ENCODE assay signal across 22 cellular contexts in the genomic region with DNA sequence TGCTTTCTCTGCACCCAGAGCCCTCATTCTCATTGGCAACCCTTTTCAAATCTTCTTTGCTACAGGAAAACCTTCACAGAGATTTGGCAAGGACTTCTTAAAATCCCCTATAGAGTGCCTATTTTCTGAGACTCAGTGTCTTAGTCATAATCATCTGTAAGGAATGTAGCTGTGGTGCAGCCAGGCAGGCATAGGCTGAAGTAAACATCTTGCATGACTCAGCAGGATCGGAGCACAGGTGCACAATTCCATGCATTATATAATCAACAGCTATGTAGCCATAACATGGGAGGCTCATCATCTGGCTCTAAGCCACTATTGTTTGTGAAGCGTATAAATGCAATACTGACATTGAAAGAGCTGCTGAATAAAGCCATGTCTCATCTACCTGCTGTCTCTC.
A peak's percentile ranks its signal among the peaks of the same experiment; 100 is the strongest.
DNase-seq lines count a peak whose midpoint lies in the region; ATAC-seq and TF ChIP-seq lines count a peak whose summit lies in the region.
"Had no signal": no experiment of that assay in that cellular context is flagged by ENCODE, and none has a peak within 500 bp of the region (broad histone marks: within the 10 kb centered on the region; RNA-seq: fewer than 3 reads in every experiment).

No MANE protein-coding gene starts in this region.

- no peaks in the 10 kb centered on the region for H4K20me1 ChIP-seq in PC-3 (ENCODE audit: low read length)

- CTCF ChIA-PET in PC-3 (lab: Charles Lee), result no interaction called here
- CTCF ChIA-PET in activated CD4-positive, alpha-beta T cell treated with anti-CD3 and anti-CD28 coated beads, Interleukin-2, amount 10 ng/mL, durations not matched to agents 7 days and 5 days (lab: Charles Lee), result no interaction called here

- H3K9ac ChIP-seq in PC-3 (ENCODE audit: low read length), result no peak overlapping the region

- no peak overlapping the region for H3K4me3 Mint-ChIP-seq in activated CD4-positive, alpha-beta T cell treated with anti-CD3 and anti-CD28 coated beads, Interleukin-2, amount 10 ng/mL, durations not matched to agents 7 days and 5 days
- H3K4me3 Mint-ChIP-seq: B cell, CD14-positive monocyte had no signal

- no peaks in the 10 kb centered on the region for H3K36me3 Mint-ChIP-seq in activated CD4-positive, alpha-beta T cell treated with anti-CD3 and anti-CD28 coated beads, Interleukin-2, amount 10 ng/mL, durations not matched to agents 7 days and 5 days (ENCODE audit: low read depth)
- H3K36me3 Mint-ChIP-seq: CD14-positive monocyte had no signal

- no peak overlapping the region for H3K4me2 ChIP-seq in PC-3 (ENCODE audit: low read length)

- H3K27me3 ChIP-seq in PC-3 (ENCODE audit: low read length) (no peaks in the 10 kb centered on the region), WERI-Rb-1 (ENCODE audit: insufficient read depth, low read depth, severe bottlenecking) (no peaks in the 10 kb centered on the region)
- H3K27me3 ChIP-seq: Peyer's patch had no signal

- no peaks in the 10 kb centered on the region for H3K9me2 ChIP-seq in PC-3 (replicated peaks; ENCODE audit: low read length)

- H3K9me3 ChIP-seq in PC-3 (ENCODE audit: low read length) (no peaks in the 10 kb centered on the region), WERI-Rb-1 (ENCODE audit: severe bottlenecking) (no peaks in the 10 kb centered on the region)
- H3K9me3 ChIP-seq: Peyer's patch had no signal

- no peak overlapping the region for H3K4me3 ChIP-seq in PC-3 (ENCODE audit: low read length)
- no peak overlapping the region for H3K4me3 ChIP-seq in epithelial cell of esophagus (ENCODE audit: low read length)
- H3K4me3 ChIP-seq in WERI-Rb-1 (ENCODE audit: low read depth, low read length), result no peak overlapping the region
- H3K4me3 ChIP-seq: GM12878, Peyer's patch had no signal

- H3K36me3 ChIP-seq in PC-3 (ENCODE audit: low read depth, low read length), result no peaks in the 10 kb centered on the region
- no peaks in the 10 kb centered on the region for H3K36me3 ChIP-seq in WERI-Rb-1
- H3K36me3 ChIP-seq: Peyer's patch had no signal

- H3F3A ChIP-seq in PC-3 (ENCODE audit: low read length, unreplicated experiment), result no peaks in the 10 kb centered on the region

- POLR2A ChIA-PET in PC-3 (lab: Charles Lee; ENCODE audit: unreplicated experiment), result no interaction called here
- POLR2A ChIA-PET in activated CD4-positive, alpha-beta T cell treated with anti-CD3 and anti-CD28 coated beads, Interleukin-2, amount 10 ng/mL, durations not matched to agents 7 days and 5 days (lab: Charles Lee), result no interaction called here

- H3K9me3 Mint-ChIP-seq in activated CD4-positive, alpha-beta T cell treated with anti-CD3 and anti-CD28 coated beads, Interleukin-2, amount 10 ng/mL, durations not matched to agents 7 days and 5 days, result no peaks in the 10 kb centered on the region

- H3K27ac ChIP-seq in PC-3 (ENCODE audit: low read length) (no peak overlapping the region), WERI-Rb-1 (no peak overlapping the region)
- H3K27ac ChIP-seq: Peyer's patch had no signal

- no TSS peak for BruUV-seq in PC-3 (replicated peaks; lab: Mats Ljungman, UMichigan)

- no peaks in the 10 kb centered on the region for H3K27me3 Mint-ChIP-seq in activated CD4-positive, alpha-beta T cell treated with anti-CD3 and anti-CD28 coated beads, Interleukin-2, amount 10 ng/mL, durations not matched to agents 7 days and 5 days
- H3K27me3 Mint-ChIP-seq: B cell had no signal

- no peak overlapping the region for H3K27ac Mint-ChIP-seq in activated CD4-positive, alpha-beta T cell treated with anti-CD3 and anti-CD28 coated beads, Interleukin-2, amount 10 ng/mL, durations not matched to agents 7 days and 5 days
- H3K27ac Mint-ChIP-seq: B cell, CD14-positive monocyte had no signal

- ATAC-seq in PC-3, result no peak
- ATAC-seq: GM12878, Right ventricle myocardium inferior had no signal

- H3K4me1 ChIP-seq in PC-3 (ENCODE audit: insufficient read depth, low read length), result no peaks in the 10 kb centered on the region
- H3K4me1 ChIP-seq: Peyer's patch had no signal

- H3K79me2 ChIP-seq in PC-3 (ENCODE audit: low read length), result no peaks in the 10 kb centered on the region

- no peaks in the 10 kb centered on the region for H3K4me1 Mint-ChIP-seq in activated CD4-positive, alpha-beta T cell treated with anti-CD3 and anti-CD28 coated beads, Interleukin-2, amount 10 ng/mL, durations not matched to agents 7 days and 5 days
- H3K4me1 Mint-ChIP-seq: B cell, CD14-positive monocyte had no signal

- intact Hi-C loops in PC-3 (cut with micrococcal nuclease), result no loop called here

- DNase-seq in NCI-H510A treated with DMSO at 0.1 percent for 48 hours (lab: John Stamatoyannopoulos, UW) (peak; percentile 0), NCI-H510A (lab: John Stamatoyannopoulos, UW) (no peak), PC-3 (peak; percentile 52), epithelial cell of esophagus (ENCODE audit: low read depth) (peak; percentile 24), WERI-Rb-1 (no peak), DMS153 (lab: John Stamatoyannopoulos, UW) (no peak), NCI-H2081 (lab: John Stamatoyannopoulos, UW) (no peak)
- DNase-seq in activated CD4-positive, alpha-beta T cell treated with anti-CD3 and anti-CD28 coated beads, Interleukin-2, amount 10 ng/mL, durations not matched to agents 7 days and 5 days, result no peak
- DNase-seq: DMS79 treated with DMSO at 0.1 percent for 48 hours, H7, Karpas-422, NCI-H1417, NCI-H1694 treated with DMSO at 0.1 percent for 48 hours, NCI-H2107, NCI-H2227 treated with DMSO at 0.1 percent for 48 hours, NCI-H524 treated with DMSO at 0.1 percent for 48 hours, NCI-H82, Peyer's patch had no signal

- H2AFZ ChIP-seq in PC-3 (ENCODE audit: low read length), result no peak overlapping the region

- no peak for TF ChIP-seq CTCF in PC-3 (conservative IDR thresholded peaks at IDR 0.05; ENCODE audit: low read depth, low read length)
- TF ChIP-seq CTCF in epithelial cell of esophagus (IDR thresholded peaks at IDR 0.05; ENCODE audit: insufficient read depth, low read depth, low read length, missing control alignments), result no peak
- no peak for TF ChIP-seq CTCF in WERI-Rb-1 (IDR thresholded peaks at IDR 0.05; ENCODE audit: low read depth, low read length)

Comparison
In these comparisons a context has a peak if more than half of its experiments do, and no peak if none do; other contexts are left out.
1. DNase-seq: peak in NCI-H510A treated with DMSO at 0.1 percent for 48 hours (single experiment), PC-3 (single experiment) and epithelial cell of esophagus (single experiment); none in NCI-H510A (single experiment), WERI-Rb-1 (single experiment), DMS153 (single experiment), activated CD4-positive, alpha-beta T cell treated with anti-CD3 and anti-CD28 coated beads, Interleukin-2, amount 10 ng/mL, durations not matched to agents 7 days and 5 days (single experiment) and NCI-H2081 (0 of 2).